2 cellular contexts compared by ENCODE assay signal in genomic region chr12:19239616-19240234, GRCh38.
TF ChIP-seq lines count a peak whose summit lies in the region.

No MANE protein-coding gene starts in this region.

TF ChIP-seq in IMR-90, 13 proteins besides CTCF, POLR2A, EP300 and RAD21:
- TF ChIP-seq CEBPB (IDR thresholded peaks at IDR 0.05; ENCODE audit: low read depth, low read length) (no peak), FOS (IDR thresholded peaks at IDR 0.05; ENCODE audit: low read depth, low read length) (no peak), RCOR1 (IDR thresholded peaks at IDR 0.05; ENCODE audit: insufficient replicate concordance, low read length) (no peak), RFX5 (IDR thresholded peaks at IDR 0.05; ENCODE audit: low read depth, low read length) (no peak), CHD1 (IDR thresholded peaks at IDR 0.05; ENCODE audit: low read depth, low read length) (no peak), BHLHE40 (IDR thresholded peaks at IDR 0.05; ENCODE audit: low read depth, low read length) (no peak), MAZ (IDR thresholded peaks at IDR 0.05; ENCODE audit: borderline replicate concordance, low read depth, low read length) (no peak), SMC3 (IDR thresholded peaks at IDR 0.05; ENCODE audit: low read depth, low read length) (no peak), NFE2L2 (IDR thresholded peaks at IDR 0.05; ENCODE audit: low read depth, low read length) (no peak), MXI1 (IDR thresholded peaks at IDR 0.05; ENCODE audit: borderline replicate concordance, low read depth, low read length) (no peak), MAFK (IDR thresholded peaks at IDR 0.05; ENCODE audit: low read depth, low read length) (no peak)
- TF ChIP-seq, protein P1, sequence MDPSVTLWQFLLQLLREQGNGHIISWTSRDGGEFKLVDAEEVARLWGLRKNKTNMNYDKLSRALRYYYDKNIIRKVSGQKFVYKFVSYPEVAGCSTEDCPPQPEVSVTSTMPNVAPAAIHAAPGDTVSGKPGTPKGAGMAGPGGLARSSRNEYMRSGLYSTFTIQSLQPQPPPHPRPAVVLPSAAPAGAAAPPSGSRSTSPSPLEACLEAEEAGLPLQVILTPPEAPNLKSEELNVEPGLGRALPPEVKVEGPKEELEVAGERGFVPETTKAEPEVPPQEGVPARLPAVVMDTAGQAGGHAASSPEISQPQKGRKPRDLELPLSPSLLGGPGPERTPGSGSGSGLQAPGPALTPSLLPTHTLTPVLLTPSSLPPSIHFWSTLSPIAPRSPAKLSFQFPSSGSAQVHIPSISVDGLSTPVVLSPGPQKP (IDR thresholded peaks at IDR 0.05; ENCODE audit: borderline replicate concordance, low read depth, low read length) = no peak
- TF ChIP-seq, protein P2, sequence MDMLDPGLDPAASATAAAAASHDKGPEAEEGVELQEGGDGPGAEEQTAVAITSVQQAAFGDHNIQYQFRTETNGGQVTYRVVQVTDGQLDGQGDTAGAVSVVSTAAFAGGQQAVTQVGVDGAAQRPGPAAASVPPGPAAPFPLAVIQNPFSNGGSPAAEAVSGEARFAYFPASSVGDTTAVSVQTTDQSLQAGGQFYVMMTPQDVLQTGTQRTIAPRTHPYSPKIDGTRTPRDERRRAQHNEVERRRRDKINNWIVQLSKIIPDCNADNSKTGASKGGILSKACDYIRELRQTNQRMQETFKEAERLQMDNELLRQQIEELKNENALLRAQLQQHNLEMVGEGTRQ (IDR thresholded peaks at IDR 0.05; ENCODE audit: low read depth, low read length) = no peak
TF ChIP-seq in IMR-90: peak in this region for 0.

TF ChIP-seq in HepG2, 621 proteins besides CTCF, POLR2A, EP300 and RAD21:
- TF ChIP-seq TERF1 (CRISPR knock-in tag; IDR thresholded peaks at IDR 0.05) (no peak), REST (IDR thresholded peaks at IDR 0.05; ENCODE audit: borderline replicate concordance in 1 of 2, low read depth in 1 of 2, low read length in 2 of 2) (no peak), CENPBD1 (CRISPR knock-in tag; IDR thresholded peaks at IDR 0.05; ENCODE audit: borderline replicate concordance, low read depth) (no peak), MXD1 (CRISPR knock-in tag; IDR thresholded peaks at IDR 0.05) (no peak), GATA4 (IDR thresholded peaks at IDR 0.05; ENCODE audit: borderline replicate concordance, low read depth) (no peak), ZNF543 (CRISPR knock-in tag; IDR thresholded peaks at IDR 0.05) (no peak), ZNF572 (CRISPR knock-in tag; IDR thresholded peaks at IDR 0.05) (no peak), ATF6 (CRISPR knock-in tag; conservative IDR thresholded peaks at IDR 0.05) (no peak), KLF11 (CRISPR knock-in tag; IDR thresholded peaks at IDR 0.05) (no peak), ZNF570 (CRISPR knock-in tag; IDR thresholded peaks at IDR 0.05; ENCODE audit: borderline replicate concordance) (no peak), ZNF34 (CRISPR knock-in tag; IDR thresholded peaks at IDR 0.05; ENCODE audit: borderline replicate concordance) (no peak), ZNF331 (CRISPR knock-in tag; IDR thresholded peaks at IDR 0.05) (no peak)
